In genomic region chr1:21520899-21521716, GRCh38 we compare ENCODE assay signal across 13 cellular contexts. TPM values are rescaled to one million over a fixed set of nuclear protein-coding genes. Genes with fewer than 3 reads are reported as not detected.
DNase-seq lines count a peak whose midpoint lies in the region; ATAC-seq and TF ChIP-seq lines count a peak whose summit lies in the region.
"Had no signal": no experiment of that assay in that cellular context is flagged by ENCODE, and none has a peak within 500 bp of the region (broad histone marks: within the 10 kb centered on the region; RNA-seq: fewer than 3 reads in every experiment).

No MANE protein-coding gene starts in this region.

- H3K27ac ChIP-seq in Peyer's patch = no peak overlapping the region
- H3K27ac ChIP-seq: sigmoid colon, tibial artery had no signal

- no peaks in the 10 kb centered on the region for H3K9me3 ChIP-seq in HAP-1
- H3K9me3 ChIP-seq in Peyer's patch = no peaks in the 10 kb centered on the region
- H3K9me3 ChIP-seq: sigmoid colon, tibial artery had no signal

- H3K36me3 ChIP-seq in HAP-1 (replicated peaks) (no peaks in the 10 kb centered on the region), Peyer's patch (no peaks in the 10 kb centered on the region)
- H3K36me3 ChIP-seq: sigmoid colon, tibial artery had no signal

- no peaks in the 10 kb centered on the region for H3K36me3 Mint-ChIP-seq in activated naive CD8-positive, alpha-beta T cell treated with anti-CD3 and anti-CD28 coated beads, Interleukin-2, amount 50 U/mL, for 24 hours (ENCODE audit: low read depth)
- H3K36me3 Mint-ChIP-seq in activated naive CD8-positive, alpha-beta T cell treated with anti-CD3 and anti-CD28 coated beads for 36 hours = no peaks in the 10 kb centered on the region
- H3K36me3 Mint-ChIP-seq in chondrocyte (ENCODE audit: low read depth) = no peaks in the 10 kb centered on the region

- in situ Hi-C loops in HAP-1 (cut with MboI; ENCODE audit: low sequenced_read_pairs) = no loop called here

- no peaks in the 10 kb centered on the region for H3K9me3 Mint-ChIP-seq in activated naive CD8-positive, alpha-beta T cell treated with anti-CD3 and anti-CD28 coated beads, Interleukin-2, amount 50 U/mL, for 24 hours
- H3K9me3 Mint-ChIP-seq in activated naive CD8-positive, alpha-beta T cell treated with anti-CD3 and anti-CD28 coated beads for 36 hours = no peaks in the 10 kb centered on the region
- H3K9me3 Mint-ChIP-seq in chondrocyte (ENCODE audit: low read depth) = no peaks in the 10 kb centered on the region

- no peak for DNase-seq in activated naive CD8-positive, alpha-beta T cell treated with anti-CD3 and anti-CD28 coated beads, Interleukin-2, amount 50 U/mL, for 24 hours
- DNase-seq in activated naive CD8-positive, alpha-beta T cell treated with anti-CD3 and anti-CD28 coated beads for 36 hours = no peak
- DNase-seq in NCI-H524 treated with DMSO at 0.1 percent for 48 hours (lab: John Stamatoyannopoulos, UW) = peak; percentile 55
- no peak for DNase-seq in chondrocyte (ENCODE audit: low spot score)
- peak; percentile 71 for DNase-seq in renal cortical epithelial cell (ENCODE audit: low read depth)
- no peak for DNase-seq in HAP-1 (ENCODE audit: low spot score in 2 of 2)
- DNase-seq in Peyer's patch = no peak
- no peak for DNase-seq in NCI-H2081 (lab: John Stamatoyannopoulos, UW)
- DNase-seq: aorta, NCI-H1694, sigmoid colon, tibial artery had no signal

- H3K27me3 ChIP-seq in HAP-1 (ENCODE audit: low read depth) (no peaks in the 10 kb centered on the region), Peyer's patch (no peaks in the 10 kb centered on the region)
- H3K27me3 ChIP-seq: sigmoid colon, tibial artery had no signal

- TF ChIP-seq CTCF in chondrocyte (IDR thresholded peaks at IDR 0.05) (no peak), Peyer's patch (IDR thresholded peaks at IDR 0.05) (no peak)

- peaks cover 3% of the 10 kb centered on the region for H3K27me3 Mint-ChIP-seq in activated naive CD8-positive, alpha-beta T cell treated with anti-CD3 and anti-CD28 coated beads, Interleukin-2, amount 50 U/mL, for 24 hours
- H3K27me3 Mint-ChIP-seq in activated naive CD8-positive, alpha-beta T cell treated with anti-CD3 and anti-CD28 coated beads for 36 hours = no peaks in the 10 kb centered on the region
- no peaks in the 10 kb centered on the region for H3K27me3 Mint-ChIP-seq in chondrocyte (ENCODE audit: low read depth)

- H3K4me1 Mint-ChIP-seq in activated naive CD8-positive, alpha-beta T cell treated with anti-CD3 and anti-CD28 coated beads, Interleukin-2, amount 50 U/mL, for 24 hours = peaks cover 7% of the 10 kb centered on the region
- no peaks in the 10 kb centered on the region for H3K4me1 Mint-ChIP-seq in activated naive CD8-positive, alpha-beta T cell treated with anti-CD3 and anti-CD28 coated beads for 36 hours
- H3K4me1 Mint-ChIP-seq in chondrocyte (ENCODE audit: low read depth) = peaks cover 5% of the 10 kb centered on the region

- ATAC-seq in activated naive CD8-positive, alpha-beta T cell treated with anti-CD3 and anti-CD28 coated beads, Interleukin-2, amount 50 U/mL, for 24 hours = no peak
- ATAC-seq: Panc1 had no signal

- H3K4me3 ChIP-seq in HAP-1 (no peak overlapping the region), Peyer's patch (no peak overlapping the region)
- H3K4me3 ChIP-seq: sigmoid colon, tibial artery had no signal

- no peak overlapping the region for H3K4me3 Mint-ChIP-seq in activated naive CD8-positive, alpha-beta T cell treated with anti-CD3 and anti-CD28 coated beads, Interleukin-2, amount 50 U/mL, for 24 hours
- no peak overlapping the region for H3K4me3 Mint-ChIP-seq in activated naive CD8-positive, alpha-beta T cell treated with anti-CD3 and anti-CD28 coated beads for 36 hours
- no peak overlapping the region for H3K4me3 Mint-ChIP-seq in chondrocyte (ENCODE audit: unreplicated experiment)

- H3K4me1 ChIP-seq in HAP-1 (0 out of 2 replicates have a peak, but pooled peaks cover 2% of the 10 kb centered on the region), Peyer's patch (peaks cover 0 to 16% (median 0%) of the 10 kb centered on the region in 4 donors)
- H3K4me1 ChIP-seq: sigmoid colon, tibial artery had no signal

- peak overlapping the region; percentile 39 for H3K27ac Mint-ChIP-seq in activated naive CD8-positive, alpha-beta T cell treated with anti-CD3 and anti-CD28 coated beads, Interleukin-2, amount 50 U/mL, for 24 hours
- no peak overlapping the region for H3K27ac Mint-ChIP-seq in activated naive CD8-positive, alpha-beta T cell treated with anti-CD3 and anti-CD28 coated beads for 36 hours
- H3K27ac Mint-ChIP-seq in chondrocyte (ENCODE audit: unreplicated experiment) = peak overlapping the region; percentile 20

- no peak for TF ChIP-seq POLR2A in Peyer's patch (IDR thresholded peaks at IDR 0.05)

RNA-seq across cellular contexts. Expression of gene ALPL, which starts 11.9 kb away (rescaled TPM):
- total RNA-seq in activated naive CD8-positive, alpha-beta T cell treated with anti-CD3 and anti-CD28 coated beads for 36 hours = not detected
- total RNA-seq in chondrocyte (17.6 to 37.0 TPM (median 19.2 TPM) in 3 replicates), renal cortical epithelial cell (0.35 and 11.1 TPM in 2 replicates), Peyer's patch (10 to 100 TPM in 1 of 4 donors, 1 to 10 TPM in 2, under 1 TPM in 1; 0.70 to 10.7 (median 2.2) TPM)

Comparison
In these comparisons a context has a peak if more than half of its experiments do, and no peak if none do; other contexts are left out.
1. DNase-seq: peak in NCI-H524 treated with DMSO at 0.1 percent for 48 hours (single experiment) and renal cortical epithelial cell (single experiment); none in activated naive CD8-positive, alpha-beta T cell treated with anti-CD3 and anti-CD28 coated beads, Interleukin-2, amount 50 U/mL, for 24 hours (single experiment), activated naive CD8-positive, alpha-beta T cell treated with anti-CD3 and anti-CD28 coated beads for 36 hours (single experiment), chondrocyte (single experiment), HAP-1 (0 of 2), Peyer's patch (0 of 3) and NCI-H2081 (0 of 2).